In the genomic region with DNA sequence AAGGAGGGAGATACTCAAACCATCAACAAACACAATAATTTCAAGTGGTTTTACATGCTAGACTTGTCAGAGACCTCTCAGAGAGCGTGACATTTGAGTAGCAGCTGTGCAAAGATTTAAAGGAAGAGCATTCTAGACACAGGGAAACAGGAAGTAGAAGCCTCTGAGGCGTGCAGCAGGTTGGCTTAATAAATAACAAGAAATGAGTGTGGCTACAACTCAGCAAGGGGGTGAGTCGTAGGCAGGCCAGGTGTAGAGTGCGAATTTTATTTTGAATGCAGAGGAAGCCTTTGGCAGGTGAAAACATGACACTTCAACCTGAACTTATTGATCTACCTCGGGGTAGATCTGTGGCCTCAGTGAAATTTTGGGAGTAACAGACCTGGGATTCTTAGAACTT, we compare ENCODE assay signal across 8 cellular contexts.
DNase-seq lines count a peak whose midpoint lies in the region; ATAC-seq lines count a peak whose summit lies in the region.

No MANE protein-coding gene starts in this region.

- ATAC-seq in HG02588 (IDR thresholded peaks at IDR 0.05; ENCODE audit: unreplicated experiment): peak; percentile 83
- peak; percentile 66 for ATAC-seq in left lobe of liver

- peak; percentile 17 for DNase-seq in SIG-M5 treated with dmso at 0.1 percent for 504 hours (lab: John Stamatoyannopoulos, UW; ENCODE audit: unreplicated experiment)
- no peak for DNase-seq in SIG-M5 (lab: John Stamatoyannopoulos, UW)
- DNase-seq in NCI-H2029 (lab: John Stamatoyannopoulos, UW): peak; percentile 90
- no peak for DNase-seq in left lobe of liver (ENCODE audit: low spot score)
- DNase-seq in AG08396 (ENCODE audit: low spot score): no peak
- no peak for DNase-seq in GM23248
- DNase-seq in central memory CD4-positive, alpha-beta T cell: no peak

- peaks cover 7% of the 10 kb centered on the region for H3K4me1 ChIP-seq in GM23248 (ENCODE audit: insufficient read depth)

- H3K79me2 ChIP-seq in GM23248 (ENCODE audit: insufficient read depth): no peaks in the 10 kb centered on the region

- H3K27me3 ChIP-seq in GM23248 (replicated peaks; ENCODE audit: insufficient read depth): no peaks in the 10 kb centered on the region

- WGBS in GM23248 (ENCODE audit: low coverage in 1 of 2, low lambda C conversion rate in 2 of 2, missing lambda C conversion rate in 2 of 2), 2 experiments: 76 to 77% methylated on average over 5 of the region's 5 CpGs

- H3K27ac ChIP-seq in GM23248: no peak overlapping the region

- H2AFZ ChIP-seq in GM23248: no peak overlapping the region

- H3K36me3 ChIP-seq in GM23248 (ENCODE audit: low read depth): no peaks in the 10 kb centered on the region

- H3F3A ChIP-seq in GM23248 (ENCODE audit: insufficient read depth): 0 out of 2 replicates have a peak, but pooled peaks cover 6% of the 10 kb centered on the region

- H3K9ac ChIP-seq in GM23248: no peak overlapping the region

- H3K9me2 ChIP-seq in GM23248 (ENCODE audit: insufficient read depth): no peaks in the 10 kb centered on the region

- H3K9me3 ChIP-seq in GM23248 (ENCODE audit: low read depth): no peaks in the 10 kb centered on the region

- in situ Hi-C loops in GM23248 (cut with MboI): no loop called here

- H4K20me1 ChIP-seq in GM23248 (ENCODE audit: insufficient read depth): no peaks in the 10 kb centered on the region

- no peak overlapping the region for H3K4me3 ChIP-seq in GM23248

- no peak overlapping the region for H3K4me2 ChIP-seq in GM23248 (ENCODE audit: unreplicated experiment)

Comparison
In these comparisons a context has a peak if more than half of its experiments do, and no peak if none do; other contexts are left out.
1. DNase-seq: peak in SIG-M5 treated with dmso at 0.1 percent for 504 hours (single experiment) and NCI-H2029 (single experiment); none in SIG-M5 (single experiment), left lobe of liver (single experiment), AG08396 (single experiment), GM23248 (single experiment) and central memory CD4-positive, alpha-beta T cell (single experiment).